1 cellular context compared by ENCODE assay signal in the genomic region with DNA sequence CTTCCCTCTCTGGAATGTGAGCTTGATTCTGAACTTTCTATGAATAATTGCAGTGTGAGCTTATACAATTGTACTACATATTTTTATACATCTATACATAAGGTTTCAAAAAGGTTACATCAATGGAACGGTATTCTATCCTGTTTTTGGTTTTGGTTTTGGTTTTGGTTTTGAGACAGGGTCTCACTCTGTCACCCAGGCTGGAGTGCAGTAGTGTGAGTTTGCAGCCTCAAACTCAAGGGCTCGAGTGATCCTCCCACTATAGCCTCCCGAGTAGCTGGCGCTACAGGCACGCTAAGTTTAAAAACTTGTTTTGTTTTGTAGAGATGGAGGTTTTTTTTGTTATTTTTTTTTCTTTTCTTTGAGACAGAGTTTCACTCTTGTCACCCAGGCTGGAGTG.
TF ChIP-seq lines count a peak whose summit lies in the region.

No MANE protein-coding gene starts in this region.

TF ChIP-seq in HepG2, 621 proteins besides CTCF, POLR2A, EP300 and RAD21:
- no peak for TF ChIP-seq ZKSCAN1 (IDR thresholded peaks at IDR 0.05; ENCODE audit: low read length)
- TF ChIP-seq, protein P1, sequence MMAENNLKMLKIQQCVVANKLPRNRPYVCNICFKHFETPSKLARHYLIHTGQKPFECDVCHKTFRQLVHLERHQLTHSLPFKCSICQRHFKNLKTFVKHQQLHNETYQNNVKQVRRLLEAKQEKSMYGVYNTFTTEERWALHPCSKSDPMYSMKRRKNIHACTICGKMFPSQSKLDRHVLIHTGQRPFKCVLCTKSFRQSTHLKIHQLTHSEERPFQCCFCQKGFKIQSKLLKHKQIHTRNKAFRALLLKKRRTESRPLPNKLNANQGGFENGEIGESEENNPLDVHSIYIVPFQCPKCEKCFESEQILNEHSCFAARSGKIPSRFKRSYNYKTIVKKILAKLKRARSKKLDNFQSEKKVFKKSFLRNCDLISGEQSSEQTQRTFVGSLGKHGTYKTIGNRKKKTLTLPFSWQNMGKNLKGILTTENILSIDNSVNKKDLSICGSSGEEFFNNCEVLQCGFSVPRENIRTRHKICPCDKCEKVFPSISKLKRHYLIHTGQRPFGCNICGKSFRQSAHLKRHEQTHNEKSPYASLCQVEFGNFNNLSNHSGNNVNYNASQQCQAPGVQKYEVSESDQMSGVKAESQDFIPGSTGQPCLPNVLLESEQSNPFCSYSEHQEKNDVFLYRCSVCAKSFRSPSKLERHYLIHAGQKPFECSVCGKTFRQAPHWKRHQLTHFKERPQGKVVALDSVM (CRISPR knock-in tag; IDR thresholded peaks at IDR 0.05): 0 out of 2 replicates have a peak, but pooled peaks have one; percentile 26
TF ChIP-seq in HepG2: peak in this region for 1.
